1 cellular context compared by ENCODE assay signal in genomic region chr4:3473251-3473942, GRCh38.
TF ChIP-seq lines count a peak whose summit lies in the region.

No MANE protein-coding gene starts in this region.

TF ChIP-seq in K562, 482 proteins besides CTCF, POLR2A, EP300 and RAD21:
- no peak for TF ChIP-seq SPI1 (IDR thresholded peaks at IDR 0.05; ENCODE audit: borderline replicate concordance, low read depth, low read length)
- no peak for TF ChIP-seq NR0B1 (IDR thresholded peaks at IDR 0.05; ENCODE audit: partially characterized antibody)
- TF ChIP-seq SMARCC2 (IDR thresholded peaks at IDR 0.05; ENCODE audit: low read depth): no peak
- no peak for TF ChIP-seq ZNF184 (CRISPR knock-in tag; IDR thresholded peaks at IDR 0.05)
- no peak for TF ChIP-seq JUN (IDR thresholded peaks at IDR 0.05; ENCODE audit: borderline replicate concordance, low read depth, low read length)
- no peak for TF ChIP-seq JUN (CRISPR knock-in tag; IDR thresholded peaks at IDR 0.05; ENCODE audit: borderline replicate concordance)
- no peak for TF ChIP-seq CREM (IDR thresholded peaks at IDR 0.05; ENCODE audit: low read depth)
- no peak for TF ChIP-seq HMBOX1 (IDR thresholded peaks at IDR 0.05)
- TF ChIP-seq ZKSCAN1 (IDR thresholded peaks at IDR 0.05; ENCODE audit: low read depth, low read length): no peak
- TF ChIP-seq ZEB2 (IDR thresholded peaks at IDR 0.05): no peak
- TF ChIP-seq ZZZ3 (IDR thresholded peaks at IDR 0.05): no peak
- TF ChIP-seq, protein P1, sequence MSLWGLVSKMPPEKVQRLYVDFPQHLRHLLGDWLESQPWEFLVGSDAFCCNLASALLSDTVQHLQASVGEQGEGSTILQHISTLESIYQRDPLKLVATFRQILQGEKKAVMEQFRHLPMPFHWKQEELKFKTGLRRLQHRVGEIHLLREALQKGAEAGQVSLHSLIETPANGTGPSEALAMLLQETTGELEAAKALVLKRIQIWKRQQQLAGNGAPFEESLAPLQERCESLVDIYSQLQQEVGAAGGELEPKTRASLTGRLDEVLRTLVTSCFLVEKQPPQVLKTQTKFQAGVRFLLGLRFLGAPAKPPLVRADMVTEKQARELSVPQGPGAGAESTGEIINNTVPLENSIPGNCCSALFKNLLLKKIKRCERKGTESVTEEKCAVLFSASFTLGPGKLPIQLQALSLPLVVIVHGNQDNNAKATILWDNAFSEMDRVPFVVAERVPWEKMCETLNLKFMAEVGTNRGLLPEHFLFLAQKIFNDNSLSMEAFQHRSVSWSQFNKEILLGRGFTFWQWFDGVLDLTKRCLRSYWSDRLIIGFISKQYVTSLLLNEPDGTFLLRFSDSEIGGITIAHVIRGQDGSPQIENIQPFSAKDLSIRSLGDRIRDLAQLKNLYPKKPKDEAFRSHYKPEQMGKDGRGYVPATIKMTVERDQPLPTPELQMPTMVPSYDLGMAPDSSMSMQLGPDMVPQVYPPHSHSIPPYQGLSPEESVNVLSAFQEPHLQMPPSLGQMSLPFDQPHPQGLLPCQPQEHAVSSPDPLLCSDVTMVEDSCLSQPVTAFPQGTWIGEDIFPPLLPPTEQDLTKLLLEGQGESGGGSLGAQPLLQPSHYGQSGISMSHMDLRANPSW (CRISPR knock-in tag; IDR thresholded peaks at IDR 0.05): no peak
- no peak for TF ChIP-seq NBN (IDR thresholded peaks at IDR 0.05; ENCODE audit: low read depth)
- TF ChIP-seq SMARCB1 (IDR thresholded peaks at IDR 0.05; ENCODE audit: insufficient read length, low read depth): no peak
